8 cellular contexts compared by ENCODE assay signal in the genomic region with DNA sequence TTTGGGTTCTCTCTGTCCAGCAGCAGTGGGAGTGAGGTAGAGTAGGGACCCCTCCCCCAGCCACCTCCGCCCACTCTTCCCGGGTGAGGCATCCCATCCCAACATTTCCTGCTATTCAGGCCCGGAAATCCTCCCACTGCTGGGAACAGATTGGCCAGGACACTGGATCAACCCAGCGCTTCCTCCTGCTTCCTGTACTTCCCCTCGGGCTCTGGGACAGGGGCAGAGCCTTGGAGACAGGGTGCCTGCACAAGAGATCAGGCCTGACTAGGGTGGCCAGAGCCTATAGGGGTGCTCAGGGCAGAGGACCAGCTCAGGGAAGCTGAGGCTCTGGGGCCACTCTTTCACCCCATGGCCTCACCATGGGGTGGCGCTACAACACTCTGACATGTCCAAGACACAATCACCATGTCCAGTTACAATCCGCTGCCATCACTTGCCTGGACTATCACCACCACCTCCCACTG.
DNase-seq lines count a peak whose midpoint lies in the region; ATAC-seq lines count a peak whose summit lies in the region.

No MANE protein-coding gene starts in this region.

- ATAC-seq in memory B cell (ENCODE audit: low read depth) (peak; percentile 34), HG02870 (IDR thresholded peaks at IDR 0.05; ENCODE audit: unreplicated experiment) (no peak), GM21526 (IDR thresholded peaks at IDR 0.05; ENCODE audit: low FRiP score, unreplicated experiment) (no peak)

- no peaks in the 10 kb centered on the region for H3K27me3 Mint-ChIP-seq in memory B cell

- H3K4me3 Mint-ChIP-seq in memory B cell, result no peak overlapping the region

- peaks cover 39% of the 10 kb centered on the region for H3K4me1 Mint-ChIP-seq in memory B cell

- peak overlapping the region; percentile 19 for H3K27ac ChIP-seq in caudate nucleus (ENCODE audit: low read depth, low read length)

- H3K9me3 Mint-ChIP-seq in memory B cell, result no peaks in the 10 kb centered on the region

- H3K27ac Mint-ChIP-seq in memory B cell, result peak overlapping the region; percentile 70

- peak; percentile 71 for DNase-seq in ELF-1 (ENCODE audit: low read depth, low spot score)
- peak; percentile 10 for DNase-seq in NCI-H774 (lab: John Stamatoyannopoulos, UW)
- DNase-seq in caudate nucleus (lab: John Stamatoyannopoulos, UW), result no peak
- DNase-seq in memory B cell (ENCODE audit: low spot score in 2 of 2), result no peak
- no peak for DNase-seq in inferior parietal cortex (ENCODE audit: extremely low spot score)
- DNase-seq in NCI-H1092 (lab: John Stamatoyannopoulos, UW), result no peak

- H3K36me3 Mint-ChIP-seq in memory B cell, result peaks cover 29% of the 10 kb centered on the region

Comparison
In these comparisons a context has a peak if more than half of its experiments do, and no peak if none do; other contexts are left out.
1. DNase-seq: peak in ELF-1 (single experiment) and NCI-H774 (single experiment); none in caudate nucleus (0 of 61), memory B cell (0 of 2), inferior parietal cortex (single experiment) and NCI-H1092 (single experiment).